In the genomic region with DNA sequence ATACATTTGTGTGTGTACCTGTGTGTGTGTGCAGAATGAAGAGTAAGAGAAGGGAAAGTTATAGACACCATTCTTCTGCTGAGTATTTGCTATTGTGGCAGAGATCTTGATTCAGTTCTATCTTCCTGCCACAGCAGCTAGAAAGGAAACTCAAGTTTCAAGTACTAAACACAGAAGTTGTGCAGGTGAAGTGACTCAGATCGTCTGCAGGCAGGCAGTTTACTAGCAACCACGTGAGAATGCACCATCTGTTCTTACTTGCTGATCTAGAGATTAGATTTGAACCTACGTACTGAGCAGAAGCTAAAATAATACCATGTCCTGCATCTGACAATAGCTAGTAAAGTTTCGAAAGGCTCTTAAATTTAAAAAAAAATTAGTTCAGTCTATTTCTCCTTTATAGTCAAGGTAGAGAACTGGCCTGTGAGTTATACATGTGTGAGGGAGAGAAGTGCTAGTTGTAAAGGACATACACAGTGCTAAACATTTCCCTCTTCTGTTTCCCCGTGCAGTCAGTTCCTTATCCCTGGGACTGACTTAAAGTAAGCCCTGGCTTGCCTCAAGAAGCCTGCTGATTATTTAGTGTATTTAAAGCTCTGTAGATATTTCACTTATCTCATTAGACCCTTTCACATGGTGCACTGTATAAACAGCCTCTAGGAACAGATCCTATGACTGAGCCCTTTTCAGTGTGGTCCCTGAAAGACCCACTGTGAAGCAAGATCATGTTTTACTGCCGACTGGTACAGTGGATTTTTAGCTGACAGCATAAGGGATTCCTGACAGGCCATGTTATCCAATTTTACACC, we compare ENCODE assay signal across 8 cellular contexts. TPM values are rescaled to one million over a fixed set of nuclear protein-coding genes. Genes with fewer than 3 reads are reported as not detected.
DNase-seq lines count a peak whose midpoint lies in the region; TF ChIP-seq lines count a peak whose summit lies in the region.

No MANE protein-coding gene starts in this region.

- H3K9me3 ChIP-seq in MG63: no peaks in the 10 kb centered on the region

- DNase-seq in NCI-H1105 treated with DMSO at 0.1 percent for 48 hours (lab: John Stamatoyannopoulos, UW) (peak; percentile 28), NCI-H1105 (lab: John Stamatoyannopoulos, UW) (no peak), HEK293T (ENCODE audit: extremely low spot score) (peak; percentile 24), NCI-H2196 (lab: John Stamatoyannopoulos, UW; ENCODE audit: unreplicated experiment) (peak; percentile 75), epidermal melanocyte (ENCODE audit: insufficient read length, low spot score) (peak; percentile 34), skeletal muscle cell (ENCODE audit: low read depth) (peak; percentile 35), MG63 (no peak), ureter (ENCODE audit: low spot score) (no peak)

- H3K4me3 ChIP-seq in skeletal muscle cell (ENCODE audit: low read depth, low read length) (no peak overlapping the region), MG63 (no peak overlapping the region)

- H3K27me3 ChIP-seq in MG63: no peaks in the 10 kb centered on the region

- POLR2A ChIA-PET in HEK293T (lab: Yijun Ruan, JAX): no interaction called here

- CTCF ChIA-PET in HEK293T (lab: Yijun Ruan, JAX): interaction anchor here (0.7 to 1.0 kb wide), 2 partner anchors 11 to 68 kb away, joined by 3 read pairs; a partner anchor contains a TSS

- H3K36me3 ChIP-seq in MG63: no peaks in the 10 kb centered on the region

TF ChIP-seq in HEK293T, 16 proteins besides CTCF, POLR2A, EP300 and RAD21:
- TF ChIP-seq L3MBTL2 (conservative IDR thresholded peaks at IDR 0.05) (no peak), ELF4 (IDR thresholded peaks at IDR 0.05) (no peak), LEF1 (IDR thresholded peaks at IDR 0.05; ENCODE audit: borderline replicate concordance) (no peak), CTBP1 (IDR thresholded peaks at IDR 0.05; ENCODE audit: borderline replicate concordance) (no peak), TARDBP (IDR thresholded peaks at IDR 0.05) (no peak), NFRKB (IDR thresholded peaks at IDR 0.05) (no peak), FOXA1 (IDR thresholded peaks at IDR 0.05) (no peak), FOXM1 (IDR thresholded peaks at IDR 0.05; ENCODE audit: borderline replicate concordance) (no peak), ZNF384 (IDR thresholded peaks at IDR 0.05) (no peak), ARNT (IDR thresholded peaks at IDR 0.05) (no peak)

RNA-seq across cellular contexts. Expression of a gene that starts 45.0 kb away (rescaled TPM):
- not detected in 2 replicates for total RNA-seq in MG63 (2014; rRNA removed; shearing (Covaris generic); ENCODE audit: low replicate concordance)
- 2.4 TPM for total RNA-seq in ureter

Comparison
In these comparisons a context has a peak if more than half of its experiments do, and no peak if none do; other contexts are left out.
1. DNase-seq: peak in NCI-H1105 treated with DMSO at 0.1 percent for 48 hours (single experiment), HEK293T (single experiment), NCI-H2196 (single experiment), epidermal melanocyte (single experiment) and skeletal muscle cell (single experiment); none in NCI-H1105 (single experiment), MG63 (single experiment) and ureter (single experiment).